Comparison of ENCODE assay signal across 26 cellular contexts in genomic region chr2:78817430-78817829, GRCh38.
"Had no signal": no experiment of that assay in that cellular context is flagged by ENCODE, and none has a peak within 500 bp of the region (broad histone marks: within the 10 kb centered on the region; RNA-seq: fewer than 3 reads in every experiment).

No MANE protein-coding gene starts in this region.

- H3K27me3 ChIP-seq: ascending aorta, body of pancreas had no signal

- H3K4me2 ChIP-seq: KMS-11 had no signal

- H3K4me1 ChIP-seq: ascending aorta, body of pancreas had no signal

- H3K36me3 ChIP-seq: ascending aorta had no signal

- H3K4me3 ChIP-seq: ascending aorta, body of pancreas, SK-N-MC had no signal

- H3K4me3 Mint-ChIP-seq: activated B cell treated with CpG ODN at 0.5 μM for 24 hours; activated CD4-positive, alpha-beta T cell treated with anti-CD3 and anti-CD28 coated beads, Interleukin-2, amount 10 ng/mL, durations not matched to agents 24 days and 14 days; activated naive CD8-positive, alpha-beta T cell treated with anti-CD3 and anti-CD28 coated beads, Interleukin-2, amount 50 U/mL, for 24 hours; activated T-cell treated with anti-CD3 and anti-CD28 coated beads, Interleukin-2, amount 50 U/mL, for 4 hours; central memory CD8-positive, alpha-beta T cell; T-cell had no signal

- H3K9ac ChIP-seq: KMS-11 had no signal

- DNase-seq: activated B cell treated with CpG ODN at 0.5 μM for 24 hours; activated CD4-positive, alpha-beta T cell treated with anti-CD3 and anti-CD28 coated beads for 1 hour; activated CD4-positive, alpha-beta T cell treated with anti-CD3 and anti-CD28 coated beads, Interleukin-2, amount 10 ng/mL, durations not matched to agents 24 days and 14 days; activated CD4-positive, alpha-beta T cell treated with anti-CD3 and anti-CD28 coated beads, Interleukin-2, amount 50 U/mL, for 48 hours; activated CD8-positive, alpha-beta memory T cell treated with anti-CD3 and anti-CD28 coated beads for 24 hours; activated effector memory CD4-positive, alpha-beta T cell treated with anti-CD3 and anti-CD28 coated beads, Interleukin-2, amount 50 U/mL, for 16 hours; activated naive CD4-positive, alpha-beta T cell treated with Interleukin-2 at 50 U/mL for 16 hours; activated naive CD8-positive, alpha-beta T cell treated with anti-CD3 and anti-CD28 coated beads, Interleukin-2, amount 50 U/mL, for 24 hours; activated T-cell treated with anti-CD3 and anti-CD28 coated beads, Interleukin-2, amount 50 U/mL, for 4 hours; amniotic stem cell; body of pancreas; NCI-H1092; NCI-H1436; NCI-H1930; NCI-H2107; NCI-H446 treated with DMSO at 0.1 percent for 48 hours; NCI-H524 treated with DMSO at 0.1 percent for 48 hours; SIG-M5; T-cell; T-helper 2 cell; T1000 had no signal

- H3K27ac ChIP-seq: ascending aorta, body of pancreas, KMS-11, SK-N-MC had no signal

- ATAC-seq: activated naive CD4-positive, alpha-beta T cell treated with anti-CD3 and anti-CD28 coated beads, Interleukin-2, amount 50 U/mL, for 72 hours; activated naive CD8-positive, alpha-beta T cell treated with anti-CD3 and anti-CD28 coated beads, Interleukin-2, amount 50 U/mL, for 24 hours; activated T-cell treated with anti-CD3 and anti-CD28 coated beads, Interleukin-2, amount 50 U/mL, for 4 hours; body of pancreas; T-cell had no signal

- H3K27ac Mint-ChIP-seq: activated B cell treated with CpG ODN at 0.5 μM for 24 hours; activated CD4-positive, alpha-beta T cell treated with anti-CD3 and anti-CD28 coated beads, Interleukin-2, amount 10 ng/mL, durations not matched to agents 24 days and 14 days; activated naive CD4-positive, alpha-beta T cell treated with anti-CD3 and anti-CD28 coated beads, Interleukin-2, amount 50 U/mL, for 72 hours; activated naive CD8-positive, alpha-beta T cell treated with anti-CD3 and anti-CD28 coated beads, Interleukin-2, amount 50 U/mL, for 24 hours; T-cell had no signal

- H3K9me3 ChIP-seq: ascending aorta, body of pancreas had no signal

- H3K4me1 Mint-ChIP-seq: activated B cell treated with CpG ODN at 0.5 μM for 24 hours; activated CD4-positive, alpha-beta T cell treated with anti-CD3 and anti-CD28 coated beads, Interleukin-2, amount 10 ng/mL, durations not matched to agents 24 days and 14 days; activated naive CD8-positive, alpha-beta T cell treated with anti-CD3 and anti-CD28 coated beads, Interleukin-2, amount 50 U/mL, for 24 hours; central memory CD8-positive, alpha-beta T cell; T-cell had no signal

- H3K27me3 Mint-ChIP-seq: activated B cell treated with CpG ODN at 0.5 μM for 24 hours; activated CD4-positive, alpha-beta T cell treated with anti-CD3 and anti-CD28 coated beads, Interleukin-2, amount 10 ng/mL, durations not matched to agents 24 days and 14 days; activated naive CD8-positive, alpha-beta T cell treated with anti-CD3 and anti-CD28 coated beads, Interleukin-2, amount 50 U/mL, for 24 hours; central memory CD8-positive, alpha-beta T cell; T-cell had no signal

- H3K36me3 Mint-ChIP-seq: activated naive CD4-positive, alpha-beta T cell treated with anti-CD3 and anti-CD28 coated beads, Interleukin-2, amount 50 U/mL, for 72 hours; T-cell had no signal
